Comparison of ENCODE assay signal across 1 cellular context in the genomic region with DNA sequence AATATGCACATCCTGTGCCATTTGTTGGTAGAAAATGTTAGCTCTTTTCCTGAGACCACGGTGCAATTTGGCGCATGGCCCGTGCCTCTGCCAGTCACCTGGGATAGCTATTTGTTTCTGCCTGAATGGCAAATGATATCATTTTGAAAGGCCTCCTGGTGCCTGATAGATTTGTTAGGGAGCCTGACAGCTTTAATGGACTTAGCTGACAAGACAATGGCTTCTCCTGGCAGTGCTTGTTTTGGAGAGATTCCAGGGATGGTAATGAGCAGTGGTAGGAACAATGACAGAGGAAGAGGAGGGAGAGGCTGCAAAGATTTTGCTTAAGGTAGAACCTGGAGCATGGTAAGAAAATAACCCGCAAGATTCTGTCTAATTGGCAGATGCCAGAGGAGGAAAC.
A peak's percentile ranks its signal among the peaks of the same experiment; 100 is the strongest.
TF ChIP-seq lines count a peak whose summit lies in the region.

No MANE protein-coding gene starts in this region.

TF ChIP-seq in HEK293, 187 proteins besides CTCF, POLR2A, EP300 and RAD21 (continued from another document):
- TF ChIP-seq, protein P1, sequence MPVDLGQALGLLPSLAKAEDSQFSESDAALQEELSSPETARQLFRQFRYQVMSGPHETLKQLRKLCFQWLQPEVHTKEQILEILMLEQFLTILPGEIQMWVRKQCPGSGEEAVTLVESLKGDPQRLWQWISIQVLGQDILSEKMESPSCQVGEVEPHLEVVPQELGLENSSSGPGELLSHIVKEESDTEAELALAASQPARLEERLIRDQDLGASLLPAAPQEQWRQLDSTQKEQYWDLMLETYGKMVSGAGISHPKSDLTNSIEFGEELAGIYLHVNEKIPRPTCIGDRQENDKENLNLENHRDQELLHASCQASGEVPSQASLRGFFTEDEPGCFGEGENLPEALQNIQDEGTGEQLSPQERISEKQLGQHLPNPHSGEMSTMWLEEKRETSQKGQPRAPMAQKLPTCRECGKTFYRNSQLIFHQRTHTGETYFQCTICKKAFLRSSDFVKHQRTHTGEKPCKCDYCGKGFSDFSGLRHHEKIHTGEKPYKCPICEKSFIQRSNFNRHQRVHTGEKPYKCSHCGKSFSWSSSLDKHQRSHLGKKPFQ (tag by site-specific recombination; IDR thresholded peaks at IDR 0.05) = no peak
- TF ChIP-seq ZNF843 (tag by site-specific recombination; IDR thresholded peaks at IDR 0.05) (peak; percentile 75), ZNF155 (tag by site-specific recombination; IDR thresholded peaks at IDR 0.05) (no peak)
